Comparison of ENCODE assay signal across 8 cellular contexts in genomic region chrX:82029571-82030218, GRCh38.
"Had no signal": no experiment of that assay in that cellular context is flagged by ENCODE, and none has a peak within 500 bp of the region (broad histone marks: within the 10 kb centered on the region; RNA-seq: fewer than 3 reads in every experiment).

No MANE protein-coding gene starts in this region.

- ATAC-seq: GM23338, K562 had no signal

- DNase-seq: H9, HCEC 1CT, HFFc6, IMR-90, KG1 had no signal

- H3K9me3 Mint-ChIP-seq: HFFc6 had no signal

- H3K4me3 ChIP-seq: GM23338, K562 had no signal

- H3K27ac Mint-ChIP-seq: GM23338, H9, HFFc6 had no signal

- H3K4me1 Mint-ChIP-seq: GM23338, H9 had no signal

- H3K27ac ChIP-seq: HL-60 had no signal

- H3K4me3 Mint-ChIP-seq: GM23338, H9, HFFc6 had no signal
